Comparison of ENCODE assay signal across 14 cellular contexts in the genomic region with DNA sequence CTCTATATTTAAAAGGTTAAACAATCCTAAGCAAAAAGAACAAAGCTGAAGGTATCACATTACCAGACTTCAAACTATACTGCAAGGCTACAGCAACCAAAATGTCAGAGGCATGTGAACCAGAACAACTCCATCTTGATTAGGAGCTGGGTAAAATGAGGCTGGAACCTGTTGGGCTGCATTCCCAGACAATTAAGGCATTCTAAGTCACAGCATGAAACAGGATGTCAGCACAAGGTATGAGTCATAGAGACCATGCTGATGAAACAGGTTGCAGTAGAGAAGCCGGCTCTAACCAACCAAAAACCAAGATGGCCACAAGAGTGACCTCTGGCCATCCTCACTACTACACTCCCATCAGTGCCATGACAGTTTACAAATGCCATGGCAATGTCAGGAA.
DNase-seq lines count a peak whose midpoint lies in the region; ATAC-seq and TF ChIP-seq lines count a peak whose summit lies in the region.
"Had no signal": no experiment of that assay in that cellular context is flagged by ENCODE, and none has a peak within 500 bp of the region (broad histone marks: within the 10 kb centered on the region; RNA-seq: fewer than 3 reads in every experiment).

No MANE protein-coding gene starts in this region.

- no peaks in the 10 kb centered on the region for H3K4me1 ChIP-seq in spleen
- H3K4me1 ChIP-seq: heart left ventricle had no signal

- POLR2A ChIA-PET in GM10248 (lab: Yijun Ruan, JAX): no interaction called here

- no peaks in the 10 kb centered on the region for H3K27me3 ChIP-seq in spleen (replicated peaks in 1 of 7)

- in situ Hi-C loops in astrocyte of the cerebellum (cut with HindIII; ENCODE audit: low sequenced_read_pairs): no loop called here

- no peak overlapping the region for H3K4me3 ChIP-seq in LNCaP clone FGC (ENCODE audit: low read depth, low read length)
- H3K4me3 ChIP-seq in astrocyte of the cerebellum (ENCODE audit: low read depth, low read length): no peak overlapping the region
- no peak overlapping the region for H3K4me3 ChIP-seq in spleen
- H3K4me3 ChIP-seq: coronary artery, heart left ventricle had no signal

- 80 to 91% (median 85%) methylated on average over 1 of the region's 1 CpG for WGBS in spleen, 5 donors

- no peak for TF ChIP-seq POLR2A in spleen (IDR thresholded peaks at IDR 0.05)

- no peak for ATAC-seq in HG03025 (IDR thresholded peaks at IDR 0.05; ENCODE audit: low FRiP score, unreplicated experiment)
- ATAC-seq: activated T-helper 17 cell treated with anti-CD3 and anti-CD28 coated beads, Interleukin-2, amount 50 U/mL, for 72 hours; heart left ventricle; Panc1 had no signal

- H3K27ac ChIP-seq in spleen: no peak overlapping the region
- H3K27ac ChIP-seq: coronary artery, heart left ventricle had no signal

- TF ChIP-seq CTCF in LNCaP clone FGC (IDR thresholded peaks at IDR 0.05; ENCODE audit: control insufficient read depth, extremely low read depth, insufficient read depth): no peak
- no peak for TF ChIP-seq CTCF in astrocyte of the cerebellum (IDR thresholded peaks at IDR 0.05; ENCODE audit: low read depth, low read length, missing control alignments)
- TF ChIP-seq CTCF in spleen (IDR thresholded peaks at IDR 0.05 in 8 of 11, conservative IDR thresholded peaks at IDR 0.05 in 3 of 11): no peak
- no peak for TF ChIP-seq CTCF in GM10248 (IDR thresholded peaks at IDR 0.05; ENCODE audit: control extremely low read depth, extremely low read depth, low read depth, missing control alignments)

- intact Hi-C loops in spleen (cut with DNase I; ENCODE audit: low total_unique reads): no loop called here

- CTCF ChIA-PET in GM10248 (lab: Yijun Ruan, JAX): no interaction called here

- H3K36me3 ChIP-seq in spleen: no peaks in the 10 kb centered on the region
- H3K36me3 ChIP-seq: heart left ventricle had no signal

- DNase-seq in Daoy (ENCODE audit: low read depth): peak; percentile 15
- DNase-seq in LNCaP clone FGC (ENCODE audit: low read depth): peak; percentile 33
- DNase-seq in astrocyte of the cerebellum (ENCODE audit: low read depth): peak; percentile 66
- peak; percentile 94 for DNase-seq in kidney tubule cell (ENCODE audit: low spot score)
- DNase-seq in spleen: no peak
- DNase-seq in GM10248 (ENCODE audit: extremely low spot score): no peak
- no peak for DNase-seq in foreskin melanocyte
- DNase-seq: DMS 273 treated with DMSO at 0.1 percent for 48 hours, heart left ventricle, small intestine had no signal

- H3K9me3 ChIP-seq in spleen: no peaks in the 10 kb centered on the region
- H3K9me3 ChIP-seq: heart left ventricle had no signal

Comparison
In these comparisons a context has a peak if more than half of its experiments do, and no peak if none do; other contexts are left out.
1. DNase-seq: peak in Daoy (single experiment), LNCaP clone FGC (single experiment), astrocyte of the cerebellum (single experiment) and kidney tubule cell (single experiment); none in spleen (single experiment), GM10248 (single experiment) and foreskin melanocyte (single experiment).